In genomic region chr17:4519361-4519788, GRCh38 we compare ENCODE assay signal across 17 cellular contexts. TPM values are rescaled to one million over a fixed set of nuclear protein-coding genes. Genes with fewer than 3 reads are reported as not detected.
DNase-seq lines count a peak whose midpoint lies in the region; ATAC-seq, FAIRE-seq and TF ChIP-seq lines count a peak whose summit lies in the region.
"Had no signal": no experiment of that assay in that cellular context is flagged by ENCODE, and none has a peak within 500 bp of the region (broad histone marks: within the 10 kb centered on the region; RNA-seq: fewer than 3 reads in every experiment).

No MANE protein-coding gene starts in this region.

- no peaks in the 10 kb centered on the region for H3K9me3 Mint-ChIP-seq in mesothelial cell of epicardium
- H3K9me3 Mint-ChIP-seq in activated T-cell treated with anti-CD3 and anti-CD28 coated beads, Interleukin-2, amount 50 U/mL, for 4 hours = no peaks in the 10 kb centered on the region
- H3K9me3 Mint-ChIP-seq: CD4-positive, alpha-beta T cell; stimulated activated effector memory CD8-positive, alpha-beta T cell treated with anti-CD3 and anti-CD28 coated beads, Interleukin-12 subunit alpha, Interleukin-12 subunit beta, amount 100 ng/mL, for 72 hours had no signal

- H3K9me3 ChIP-seq in WERI-Rb-1 (ENCODE audit: severe bottlenecking) = no peaks in the 10 kb centered on the region
- H3K9me3 ChIP-seq in esophagus squamous epithelium = no peaks in the 10 kb centered on the region

- peaks cover 20 to 90% (median 42%) of the 10 kb centered on the region in 3 donors for H3K4me1 ChIP-seq in esophagus squamous epithelium

- no peak overlapping the region for H3K4me3 Mint-ChIP-seq in mesothelial cell of epicardium
- H3K4me3 Mint-ChIP-seq in activated T-cell treated with anti-CD3 and anti-CD28 coated beads, Interleukin-2, amount 50 U/mL, for 4 hours = no peak overlapping the region
- H3K4me3 Mint-ChIP-seq: CD4-positive, alpha-beta T cell; stimulated activated effector memory CD8-positive, alpha-beta T cell treated with anti-CD3 and anti-CD28 coated beads, Interleukin-12 subunit alpha, Interleukin-12 subunit beta, amount 100 ng/mL, for 72 hours had no signal

- in situ Hi-C loops in ACHN (cut with HindIII; ENCODE audit: low pct_ligation_motif_present, low pct_unique_long_range_greater_than_20kb, low sequenced_read_pairs) = no loop called here

- intact Hi-C loops in esophagus squamous epithelium (cut with DNase I) = no loop called here

- TF ChIP-seq POLR2A in esophagus squamous epithelium (IDR thresholded peaks at IDR 0.05) = no peak

- peaks cover 1% of the 10 kb centered on the region for H3K36me3 Mint-ChIP-seq in mesothelial cell of epicardium
- H3K36me3 Mint-ChIP-seq in activated T-cell treated with anti-CD3 and anti-CD28 coated beads, Interleukin-2, amount 50 U/mL, for 4 hours (ENCODE audit: insufficient read depth) = no peaks in the 10 kb centered on the region
- H3K36me3 Mint-ChIP-seq: stimulated activated effector memory CD8-positive, alpha-beta T cell treated with anti-CD3 and anti-CD28 coated beads, Interleukin-12 subunit alpha, Interleukin-12 subunit beta, amount 100 ng/mL, for 72 hours had no signal

- H3K36me3 ChIP-seq in WERI-Rb-1 (no peaks in the 10 kb centered on the region), esophagus squamous epithelium (no peaks in the 10 kb centered on the region)
- H3K36me3 ChIP-seq: cardiac muscle cell had no signal

- H3K27ac ChIP-seq in WERI-Rb-1 (peak overlapping the region; percentile 48), esophagus squamous epithelium (peak overlapping the region; percentile 66 to 93 (median 82)), temporal lobe (ENCODE audit: low read depth, low read length) (peak overlapping the region; percentile 94)
- H3K27ac ChIP-seq: cardiac muscle cell had no signal

- H3K27me3 ChIP-seq in WERI-Rb-1 (ENCODE audit: insufficient read depth, low read depth, severe bottlenecking) (no peaks in the 10 kb centered on the region), esophagus squamous epithelium (no peaks in the 10 kb centered on the region)
- H3K27me3 ChIP-seq: cardiac muscle cell had no signal

- no peak for DNase-seq in WERI-Rb-1
- no peak for DNase-seq in esophagus squamous epithelium (lab: John Stamatoyannopoulos, UW)
- no peak for DNase-seq in mesothelial cell of epicardium (ENCODE audit: low spot score in 2 of 2, unreplicated experiment in 2 of 2)
- no peak for DNase-seq in GM19239 (ENCODE audit: insufficient read length, low spot score)
- no peak for DNase-seq in ACHN
- no peak for DNase-seq in activated T-cell treated with anti-CD3 and anti-CD28 coated beads, Interleukin-2, amount 50 U/mL, for 4 hours
- DNase-seq: activated CD4-positive, alpha-beta T cell treated with anti-CD3 and anti-CD28 coated beads for 4 hours; activated effector memory CD4-positive, alpha-beta T cell treated with Interleukin-2 at 50 U/mL for 16 hours; CD4-positive, alpha-beta T cell; GDM1; KBM-7; NCI-H2029 treated with DMSO at 0.1 percent for 48 hours; occipital lobe had no signal

- peaks cover 51% of the 10 kb centered on the region for H3K4me1 Mint-ChIP-seq in mesothelial cell of epicardium
- no peaks in the 10 kb centered on the region for H3K4me1 Mint-ChIP-seq in activated T-cell treated with anti-CD3 and anti-CD28 coated beads, Interleukin-2, amount 50 U/mL, for 4 hours (ENCODE audit: low read depth)
- H3K4me1 Mint-ChIP-seq: stimulated activated effector memory CD8-positive, alpha-beta T cell treated with anti-CD3 and anti-CD28 coated beads, Interleukin-12 subunit alpha, Interleukin-12 subunit beta, amount 100 ng/mL, for 72 hours had no signal

- 80% methylated on average over 2 of the region's 14 CpGs; no CpG with 5 or more reads in 1 of the 2 donors for WGBS in esophagus squamous epithelium, 2 donors

- ATAC-seq in activated T-cell treated with anti-CD3 and anti-CD28 coated beads, Interleukin-2, amount 50 U/mL, for 4 hours = no peak
- no peak for ATAC-seq in HG03196 (IDR thresholded peaks at IDR 0.05; ENCODE audit: unreplicated experiment)
- ATAC-seq: stimulated activated effector memory CD8-positive, alpha-beta T cell treated with anti-CD3 and anti-CD28 coated beads, Interleukin-12 subunit alpha, Interleukin-12 subunit beta, amount 100 ng/mL, for 72 hours had no signal

- no peaks in the 10 kb centered on the region for H3K27me3 Mint-ChIP-seq in mesothelial cell of epicardium (ENCODE audit: low read depth)
- H3K27me3 Mint-ChIP-seq in activated T-cell treated with anti-CD3 and anti-CD28 coated beads, Interleukin-2, amount 50 U/mL, for 4 hours (ENCODE audit: low read depth) = no peaks in the 10 kb centered on the region
- H3K27me3 Mint-ChIP-seq: CD4-positive, alpha-beta T cell had no signal

- FAIRE-seq in GM19239 (lab: Jason Lieb, UNC) = no peak

- H3K4me3 ChIP-seq in WERI-Rb-1 (ENCODE audit: low read depth, low read length) = no peak overlapping the region
- H3K4me3 ChIP-seq in esophagus squamous epithelium = no peak overlapping the region
- H3K4me3 ChIP-seq: cardiac muscle cell had no signal

- H3K27ac Mint-ChIP-seq in mesothelial cell of epicardium = peak overlapping the region; percentile 86
- H3K27ac Mint-ChIP-seq: CD4-positive, alpha-beta T cell; stimulated activated effector memory CD8-positive, alpha-beta T cell treated with anti-CD3 and anti-CD28 coated beads, Interleukin-12 subunit alpha, Interleukin-12 subunit beta, amount 100 ng/mL, for 72 hours had no signal

- no peak for TF ChIP-seq CTCF in WERI-Rb-1 (IDR thresholded peaks at IDR 0.05; ENCODE audit: low read depth, low read length)
- no peak for TF ChIP-seq CTCF in esophagus squamous epithelium (IDR thresholded peaks at IDR 0.05)
- TF ChIP-seq CTCF in mesothelial cell of epicardium (IDR thresholded peaks at IDR 0.05; ENCODE audit: unreplicated experiment) = no peak

RNA-seq across cellular contexts. Expression of gene SPNS2, which starts 20.7 kb away (rescaled TPM):
- total RNA-seq in esophagus squamous epithelium (10 to 100 TPM; 36.8 to 66.6 (median 47.6) TPM), mesothelial cell of epicardium (12.2 to 13.7 TPM (median 13.2 TPM) in 3 replicates), temporal lobe (7.9 TPM)
- total RNA-seq in activated T-cell treated with anti-CD3 and anti-CD28 coated beads, Interleukin-2, amount 50 U/mL, for 4 hours = under 1 TPM; 0.33 to 0.47 (median 0.46) TPM

RNA-seq across cellular contexts. Expression of gene MYBBP1A, which starts 35.8 kb away (rescaled TPM):
- total RNA-seq in esophagus squamous epithelium (10 to 100 TPM; 32.4 to 70.0 (median 54.4) TPM), mesothelial cell of epicardium (69.5 to 74.6 TPM (median 73.5 TPM) in 3 replicates), temporal lobe (16.2 TPM)
- total RNA-seq in activated T-cell treated with anti-CD3 and anti-CD28 coated beads, Interleukin-2, amount 50 U/mL, for 4 hours = 100 to 1,000 TPM; 261 to 278 (median 263) TPM

RNA-seq across cellular contexts. Expression of gene GGT6, which starts 41.0 kb away (rescaled TPM):
- 100 to 1,000 TPM in 1 of 4 donors, 10 to 100 TPM in 3; 46.0 to 141 (median 68.5) TPM for total RNA-seq in esophagus squamous epithelium
- 0.09 to 0.27 TPM (median 0.22 TPM) in 3 replicates for total RNA-seq in mesothelial cell of epicardium
- total RNA-seq in temporal lobe = not detected
- not detected for total RNA-seq in activated T-cell treated with anti-CD3 and anti-CD28 coated beads, Interleukin-2, amount 50 U/mL, for 4 hours
- total RNA-seq: cardiac muscle cell; CD4-positive, alpha-beta T cell; occipital lobe had no signal

Comparison
In these comparisons a context has a peak if more than half of its experiments do, and no peak if none do; other contexts are left out.
1. RNA of gene GGT6, which starts 41.0 kb away (total RNA-seq): 46.0 to 141 TPM in esophagus squamous epithelium; 0.09 to 0.27 TPM in mesothelial cell of epicardium, not detected in activated T-cell treated with anti-CD3 and anti-CD28 coated beads, Interleukin-2, amount 50 U/mL, for 4 hours and not detected in temporal lobe (single experiment); every median in the first group is over 10 times any median in the second.
2. Peak in every context shown above with its lines, with median percentiles within 50 percentile points of each other: H3K27ac ChIP-seq.